ENCODE assay signal across 8 cellular contexts in genomic region chr11:95835768-95836488, GRCh38. TPM values are rescaled to one million over a fixed set of nuclear protein-coding genes. Genes with fewer than 3 reads are reported as not detected.
DNase-seq lines count a peak whose midpoint lies in the region; ATAC-seq and TF ChIP-seq lines count a peak whose summit lies in the region.

No MANE protein-coding gene starts in this region.

- no peak overlapping the region for H3K4me3 ChIP-seq in lower lobe of right lung

- H3K4me1 Mint-ChIP-seq in CD14-positive monocyte = no peaks in the 10 kb centered on the region

- H3K9me3 ChIP-seq in lower lobe of right lung = no peaks in the 10 kb centered on the region

- H3K27me3 ChIP-seq in lower lobe of right lung (ENCODE audit: low read depth) = no peaks in the 10 kb centered on the region

- H3K4me3 Mint-ChIP-seq in CD14-positive monocyte = no peak overlapping the region

- H3K36me3 ChIP-seq in lower lobe of right lung = peaks cover 93% of the 10 kb centered on the region

- DNase-seq in CD14-positive monocyte (ENCODE audit: low spot score) = peak; percentile 58
- DNase-seq in NCI-H446 treated with DMSO at 0.1 percent for 48 hours (lab: John Stamatoyannopoulos, UW) = peak; percentile 78
- DNase-seq in activated CD4-positive, alpha-beta T cell treated with anti-CD3 and anti-CD28 coated beads for 48 hours = peak; percentile 66
- DNase-seq in dedifferentiated amniotic fluid mesenchymal stem cell (ENCODE audit: extremely low spot score) = peak; percentile 93
- peak; percentile 56 for DNase-seq in lower lobe of right lung
- DNase-seq in stimulated activated CD8-positive, alpha-beta memory T cell treated with anti-CD3 and anti-CD28 coated beads, Interleukin-12 subunit alpha, Interleukin-12 subunit beta, amount 100 ng/mL, for 1 hour (ENCODE audit: low read depth) = peak; percentile 31

- no peaks in the 10 kb centered on the region for H3K4me1 ChIP-seq in lower lobe of right lung

- TF ChIP-seq CTCF in CD14-positive monocyte (IDR thresholded peaks at IDR 0.05) (peak; percentile 92), lower lobe of right lung (IDR thresholded peaks at IDR 0.05) (peak; percentile 90)

- peak; percentile 89 for ATAC-seq in GM19043 (IDR thresholded peaks at IDR 0.05; ENCODE audit: low read depth, unreplicated experiment)
- ATAC-seq in HG03378 (IDR thresholded peaks at IDR 0.05; ENCODE audit: unreplicated experiment) = peak; percentile 96
- peak; percentile 95 to 96 for ATAC-seq in lower lobe of right lung

- no peak overlapping the region for H3K27ac Mint-ChIP-seq in CD14-positive monocyte

- no peaks in the 10 kb centered on the region for H3K27me3 Mint-ChIP-seq in CD14-positive monocyte (ENCODE audit: low read depth in 3 of 3)

- intact Hi-C loops in CD14-positive monocyte (cut with micrococcal nuclease) = loop anchor here (10.0 kb wide), 2 partner anchors 559 to 589 kb away; partner anchors contain the start of gene JRKL (in 2 of the 2)
- intact Hi-C loops in lower lobe of right lung (cut with DNase I) = no loop called here

- H3K36me3 Mint-ChIP-seq in CD14-positive monocyte = peaks cover 44 to 49% of the 10 kb centered on the region in 2 donors

- H3K27ac ChIP-seq in lower lobe of right lung = no peak overlapping the region

- no peaks in the 10 kb centered on the region for H3K9me3 Mint-ChIP-seq in CD14-positive monocyte

RNA-seq across cellular contexts. Expression of gene CEP57, which starts 45.6 kb away (rescaled TPM):
- 10 to 100 TPM; 14.9 to 24.9 TPM for polyA plus RNA-seq in CD14-positive monocyte
- total RNA-seq in lower lobe of right lung = 30.2 TPM

RNA-seq across cellular contexts. Expression of gene FAM76B, which starts 46.3 kb away (rescaled TPM):
- 1 to 10 TPM; 7.8 to 8.2 TPM for polyA plus RNA-seq in CD14-positive monocyte
- total RNA-seq in lower lobe of right lung = 22.6 TPM

Comparison
In these comparisons a context has a peak if more than half of its experiments do, and no peak if none do; other contexts are left out.
1. DNase-seq: peak in every context shown above with its lines; median percentile 93 in dedifferentiated amniotic fluid mesenchymal stem cell; 78 in NCI-H446 treated with DMSO at 0.1 percent for 48 hours; 66 in activated CD4-positive, alpha-beta T cell treated with anti-CD3 and anti-CD28 coated beads for 48 hours; 58 in CD14-positive monocyte; 56 in lower lobe of right lung; 31 in stimulated activated CD8-positive, alpha-beta memory T cell treated with anti-CD3 and anti-CD28 coated beads, Interleukin-12 subunit alpha, Interleukin-12 subunit beta, amount 100 ng/mL, for 1 hour.